12 cellular contexts compared by ENCODE assay signal in genomic region chr4:83207497-83208105, GRCh38.
DNase-seq lines count a peak whose midpoint lies in the region; ATAC-seq, FAIRE-seq and TF ChIP-seq lines count a peak whose summit lies in the region.
"Had no signal": no experiment of that assay in that cellular context is flagged by ENCODE, and none has a peak within 500 bp of the region (broad histone marks: within the 10 kb centered on the region; RNA-seq: fewer than 3 reads in every experiment).

No MANE protein-coding gene starts in this region.

- H3K9me3 Mint-ChIP-seq in activated CD4-positive, alpha-beta T cell treated with anti-CD3 and anti-CD28 coated beads for 36 hours (ENCODE audit: low read depth) = no peaks in the 10 kb centered on the region
- H3K9me3 Mint-ChIP-seq: activated T-helper 2 cell treated with anti-CD3 and anti-CD28 coated beads, Interferon-gamma antibody, Interleukin-2, Interleukin-4, amounts not matched to agents 10 μg/mL and 5 μg/mL and 100 μg/mL, durations not matched to agents 14 hours and 24 hours and 36 hours had no signal

- DNase-seq in BJ (ENCODE audit: low read depth) (peak; percentile 53), M059J (ENCODE audit: low read depth) (peak; percentile 94), endothelial cell of umbilical vein (ENCODE audit: low read depth, low spot score) (peak; percentile 51), NCI-H510A (lab: John Stamatoyannopoulos, UW) (no peak)
- DNase-seq in activated CD4-positive, alpha-beta T cell treated with anti-CD3 and anti-CD28 coated beads for 36 hours = no peak
- DNase-seq: dorsolateral prefrontal cortex had no signal

- peak; percentile 63 for FAIRE-seq in endothelial cell of umbilical vein (lab: Jason Lieb, UNC)
- FAIRE-seq: TTC549 had no signal

- H3K27me3 ChIP-seq in BJ (ENCODE audit: control insufficient read depth, insufficient read depth, low read length) (no peaks in the 10 kb centered on the region), endothelial cell of umbilical vein (ENCODE audit: control insufficient read depth in 2 of 2, insufficient read depth in 2 of 2, low read length in 2 of 2) (no peaks in the 10 kb centered on the region), mucosa of rectum (ENCODE audit: control insufficient read depth in 2 of 2, insufficient read depth in 2 of 2, low read length in 2 of 2) (no peaks in the 10 kb centered on the region)
- H3K27me3 ChIP-seq: dorsolateral prefrontal cortex had no signal

- H4K20me1 ChIP-seq in endothelial cell of umbilical vein (replicated peaks; ENCODE audit: control insufficient read depth, extremely low read depth, insufficient read depth, low read length) = no peaks in the 10 kb centered on the region

- no peaks in the 10 kb centered on the region for H3K27me3 Mint-ChIP-seq in activated CD4-positive, alpha-beta T cell treated with anti-CD3 and anti-CD28 coated beads for 36 hours

- H3K9me1 ChIP-seq in endothelial cell of umbilical vein (replicated peaks; ENCODE audit: control insufficient read depth, extremely low read depth, insufficient read depth, low read length) = no peaks in the 10 kb centered on the region

- H3K27ac ChIP-seq in endothelial cell of umbilical vein (ENCODE audit: insufficient read depth, low read depth, low read length) (peak overlapping the region; percentile 19), mucosa of rectum (ENCODE audit: low read depth in 2 of 2, low read length in 2 of 2) (peak overlapping the region; percentile 73 to 77)
- H3K27ac ChIP-seq: dorsolateral prefrontal cortex, prostate gland had no signal

- H3K4me1 ChIP-seq in endothelial cell of umbilical vein (ENCODE audit: control insufficient read depth, extremely low read depth, insufficient read depth, low read length) (no peaks in the 10 kb centered on the region), mucosa of rectum (ENCODE audit: control insufficient read depth in 2 of 2, insufficient read depth in 2 of 2, low read length in 2 of 2) (peaks cover 21 to 23% of the 10 kb centered on the region in 2 donors)
- H3K4me1 ChIP-seq: prostate gland had no signal

- H3K4me1 Mint-ChIP-seq in activated CD4-positive, alpha-beta T cell treated with anti-CD3 and anti-CD28 coated beads for 36 hours = peaks cover 34% of the 10 kb centered on the region

- no peaks in the 10 kb centered on the region for H3K79me2 ChIP-seq in endothelial cell of umbilical vein (ENCODE audit: control insufficient read depth, insufficient read depth, low read length)

- intact Hi-C loops in endothelial cell of umbilical vein (cut with micrococcal nuclease) = loop anchor here (2.0 kb wide), 1 partner anchor 45 kb away; no protein-coding TSS in a partner anchor
- intact Hi-C loops in activated CD4-positive, alpha-beta T cell treated with anti-CD3 and anti-CD28 coated beads for 36 hours (cut with DNase I, micrococcal nuclease) = no loop called here

- POLR2A ChIA-PET in BJ (lab: Charles Lee) = no interaction called here
- POLR2A ChIA-PET in endothelial cell of umbilical vein (lab: Charles Lee) = interaction anchor here (0.8 kb wide), 1 partner anchor 49 kb away, joined by 6 read pairs; no protein-coding TSS in a partner anchor
- POLR2A ChIA-PET in activated CD4-positive, alpha-beta T cell treated with anti-CD3 and anti-CD28 coated beads for 36 hours (lab: Charles Lee) = no interaction called here

- H3K4me2 ChIP-seq in endothelial cell of umbilical vein (ENCODE audit: insufficient read depth, low read length) = no peak overlapping the region

- dilution Hi-C loops in endothelial cell of umbilical vein (cut with MboI; ENCODE audit: extremely low pct_ligation_motif_present, low sequenced_read_pairs) = no loop called here

- H3K9ac ChIP-seq in endothelial cell of umbilical vein (replicated peaks; ENCODE audit: extremely low read depth, insufficient read depth, low read length) (no peak overlapping the region), mucosa of rectum (ENCODE audit: low read depth in 1 of 2, low read length in 2 of 2) (no peak overlapping the region)

- TF ChIP-seq POLR2A in endothelial cell of umbilical vein (IDR thresholded peaks at IDR 0.05; ENCODE audit: low read depth, low read length) = peak; percentile 64

- no peak for TF ChIP-seq CTCF in BJ (IDR thresholded peaks at IDR 0.05; ENCODE audit: insufficient read depth, low read depth, low read length)
- TF ChIP-seq CTCF in endothelial cell of umbilical vein (IDR thresholded peaks at IDR 0.05; ENCODE audit: extremely low read depth in 1 of 2, insufficient read depth in 1 of 2, low read depth in 1 of 2, low read length in 2 of 2) = no peak

- no peaks in the 10 kb centered on the region for H3K36me3 Mint-ChIP-seq in activated CD4-positive, alpha-beta T cell treated with anti-CD3 and anti-CD28 coated beads for 36 hours (ENCODE audit: low read depth)

- no peak overlapping the region for H3K4me3 Mint-ChIP-seq in activated CD4-positive, alpha-beta T cell treated with anti-CD3 and anti-CD28 coated beads for 36 hours

- H3K27ac Mint-ChIP-seq in activated CD4-positive, alpha-beta T cell treated with anti-CD3 and anti-CD28 coated beads for 36 hours = no peak overlapping the region
- H3K27ac Mint-ChIP-seq: activated T-helper 2 cell treated with anti-CD3 and anti-CD28 coated beads, Interferon-gamma antibody, Interleukin-2, Interleukin-4, amounts not matched to agents 10 μg/mL and 5 μg/mL and 100 μg/mL, durations not matched to agents 14 hours and 24 hours and 36 hours had no signal

- ATAC-seq in GM21723 (IDR thresholded peaks at IDR 0.05; ENCODE audit: unreplicated experiment) (no peak), HG02588 (IDR thresholded peaks at IDR 0.05; ENCODE audit: unreplicated experiment) (no peak)
- no peak for ATAC-seq in activated CD4-positive, alpha-beta T cell treated with anti-CD3 and anti-CD28 coated beads for 36 hours

- H3K36me3 ChIP-seq in BJ (ENCODE audit: control insufficient read depth, insufficient read depth, low read length) (no peaks in the 10 kb centered on the region), endothelial cell of umbilical vein (ENCODE audit: control insufficient read depth in 2 of 2, extremely low read depth in 1 of 2, insufficient read depth in 2 of 2, low read length in 2 of 2) (no peaks in the 10 kb centered on the region), mucosa of rectum (ENCODE audit: control insufficient read depth in 2 of 2, insufficient read depth in 2 of 2, low read length in 2 of 2) (no peaks in the 10 kb centered on the region)
- H3K36me3 ChIP-seq: prostate gland had no signal

- H3K9me3 ChIP-seq in endothelial cell of umbilical vein (replicated peaks; ENCODE audit: control insufficient read depth, insufficient read depth, low read length) (no peaks in the 10 kb centered on the region), mucosa of rectum (ENCODE audit: control insufficient read depth in 2 of 2, low read length in 2 of 2) (no peaks in the 10 kb centered on the region)
- H3K9me3 ChIP-seq: prostate gland had no signal

- no TSS peak for BruUV-seq in endothelial cell of umbilical vein (replicated peaks; lab: Mats Ljungman, UMichigan)

- CTCF ChIA-PET in BJ (lab: Yijun Ruan, JAX) (interaction anchor here (1.7 kb wide), 1 partner anchor 133 kb away, joined by 4 read pairs; no protein-coding TSS in a partner anchor), endothelial cell of umbilical vein (lab: Charles Lee) (interaction anchor here (1.0 kb wide), 1 partner anchor 133 kb away, joined by 4 read pairs; no protein-coding TSS in a partner anchor)
- CTCF ChIA-PET in activated CD4-positive, alpha-beta T cell treated with anti-CD3 and anti-CD28 coated beads for 36 hours (lab: Charles Lee) = no interaction called here

- H3K4me3 ChIP-seq in BJ (ENCODE audit: low read depth, low read length) = no peak overlapping the region
- no peak overlapping the region for H3K4me3 ChIP-seq in endothelial cell of umbilical vein (replicated peaks in 1 of 3; ENCODE audit: insufficient read depth in 1 of 3, low read depth in 1 of 3, low read length in 3 of 3)
- no peak overlapping the region for H3K4me3 ChIP-seq in mucosa of rectum (ENCODE audit: low read length in 2 of 2)
- H3K4me3 ChIP-seq: dorsolateral prefrontal cortex, prostate gland had no signal

- no peak overlapping the region for H2AFZ ChIP-seq in endothelial cell of umbilical vein (ENCODE audit: low read depth, low read length)

TF ChIP-seq in endothelial cell of umbilical vein, 7 proteins besides CTCF, POLR2A, EP300 and RAD21:
- TF ChIP-seq FOS (IDR thresholded peaks at IDR 0.05; ENCODE audit: borderline replicate concordance, insufficient read depth, low read length) (no peak), JUN (IDR thresholded peaks at IDR 0.05; ENCODE audit: borderline replicate concordance, insufficient read depth, insufficient read length, low read depth) (no peak), POLR2AphosphoS5 (IDR thresholded peaks at IDR 0.05; ENCODE audit: insufficient read depth, low read depth, low read length) (peak; percentile 90), GATA2 (IDR thresholded peaks at IDR 0.05; ENCODE audit: insufficient read depth, insufficient read length, low read depth, low read length) (peak; percentile 69), MAX (IDR thresholded peaks at IDR 0.05; ENCODE audit: insufficient read depth, insufficient read length) (no peak), MYC (IDR thresholded peaks at IDR 0.05; ENCODE audit: low read depth, low read length) (no peak), EZH2 (IDR thresholded peaks at IDR 0.05; ENCODE audit: borderline replicate concordance, low read depth, low read length, severe bottlenecking) (no peak)

Comparison
In these comparisons a context has a peak if more than half of its experiments do, and no peak if none do; other contexts are left out.
1. DNase-seq: peak in BJ (single experiment), M059J (single experiment) and endothelial cell of umbilical vein (single experiment); none in NCI-H510A (single experiment) and activated CD4-positive, alpha-beta T cell treated with anti-CD3 and anti-CD28 coated beads for 36 hours (single experiment).